In the genomic region with DNA sequence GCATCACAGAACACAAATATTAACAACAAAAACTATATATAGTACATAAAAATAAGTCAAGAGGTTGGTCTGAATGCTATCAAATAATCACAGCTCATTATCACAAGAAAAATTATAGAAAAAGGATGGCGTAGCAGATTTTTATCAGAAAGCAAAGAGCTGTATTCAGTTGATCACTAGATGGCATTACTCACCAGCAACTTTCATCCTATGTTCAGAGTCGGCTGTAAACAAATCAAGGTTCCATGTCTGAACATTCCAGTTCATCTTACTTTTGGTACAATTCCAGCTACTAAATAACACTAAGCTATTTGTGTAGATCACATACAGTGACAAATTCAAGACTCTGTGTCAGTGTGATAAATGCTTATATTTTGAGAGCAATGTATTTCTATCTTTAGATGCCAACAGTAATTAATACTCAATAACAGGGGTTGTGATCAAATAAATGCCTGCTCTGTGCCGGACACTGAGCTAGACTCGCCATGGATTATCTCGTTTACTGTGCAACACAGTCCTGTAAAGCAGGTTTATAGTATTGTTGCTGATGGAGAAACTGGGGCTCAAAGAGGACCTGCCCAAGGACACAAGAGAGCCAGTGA, we compare ENCODE assay signal across 8 cellular contexts. TPM values are rescaled to one million over a fixed set of nuclear protein-coding genes. Genes with fewer than 3 reads are reported as not detected.
DNase-seq lines count a peak whose midpoint lies in the region; ATAC-seq and TF ChIP-seq lines count a peak whose summit lies in the region.

No MANE protein-coding gene starts in this region.

- H3K9me3 Mint-ChIP-seq in memory B cell: no peaks in the 10 kb centered on the region

- no peak overlapping the region for H3K4me3 Mint-ChIP-seq in memory B cell

- H3K36me3 Mint-ChIP-seq in memory B cell: peaks cover 33% of the 10 kb centered on the region

- intact Hi-C loops in Right ventricle myocardium inferior (cut with DNase I): loop anchor here (2.0 to 10.0 kb wide), 4 partner anchors 97 to 593 kb away; no protein-coding TSS in a partner anchor
- intact Hi-C loops in cardiac septum (cut with DNase I): loop anchor here (2.0 to 10.0 kb wide), 4 partner anchors 96 to 456 kb away; partner anchors contain the start of gene CALM1

- H3K4me3 ChIP-seq in coronary artery: peak overlapping the region; percentile 5

- peak overlapping the region; percentile 46 to 54 for H3K27ac ChIP-seq in coronary artery

- H3K4me1 Mint-ChIP-seq in memory B cell: peaks cover 8% of the 10 kb centered on the region

- ATAC-seq in Right ventricle myocardium inferior (peak; percentile 58), memory B cell (ENCODE audit: low read depth) (no peak), HG03354 (IDR thresholded peaks at IDR 0.05; ENCODE audit: poor library complexity, severe bottlenecking, unreplicated experiment) (no peak)

- peak overlapping the region; percentile 72 for H3K27ac Mint-ChIP-seq in memory B cell

- TF ChIP-seq CTCF in coronary artery (IDR thresholded peaks at IDR 0.05): no peak

- no peak for DNase-seq in Right ventricle myocardium inferior (ENCODE audit: missing footprints)
- DNase-seq in cardiac septum (ENCODE audit: low spot score): no peak
- peak; percentile 45 for DNase-seq in NCI-H510A treated with DMSO at 0.1 percent for 48 hours (lab: John Stamatoyannopoulos, UW)
- DNase-seq in coronary artery (ENCODE audit: low spot score): no peak
- no peak for DNase-seq in memory B cell (ENCODE audit: low spot score in 2 of 2)
- DNase-seq in T1000 (lab: John Stamatoyannopoulos, UW): no peak
- DNase-seq in stimulated activated CD4-positive, alpha-beta T cell treated with anti-CD3 and anti-CD28 coated beads, Interleukin-4, amount 100 ng/mL, for 1 hour: no peak

- H3K27me3 Mint-ChIP-seq in memory B cell: no peaks in the 10 kb centered on the region

RNA-seq across cellular contexts. Expression of gene NRDE2, which starts 30.1 kb away (rescaled TPM):
- total RNA-seq in Right ventricle myocardium inferior (11.2 TPM), cardiac septum (11.2 TPM)

RNA-seq across cellular contexts. Expression of gene PSMC1, which starts 45.3 kb away (rescaled TPM):
- total RNA-seq in Right ventricle myocardium inferior: 125 TPM
- 125 TPM for total RNA-seq in cardiac septum
